Comparison of ENCODE assay signal across 1 cellular context in genomic region chr12:5262450-5262849, GRCh38.
TF ChIP-seq lines count a peak whose summit lies in the region.

No MANE protein-coding gene starts in this region.

TF ChIP-seq in HepG2, 621 proteins besides CTCF, POLR2A, EP300 and RAD21:
- TF ChIP-seq TFDP2 (CRISPR knock-in tag; IDR thresholded peaks at IDR 0.05) = no peak
- TF ChIP-seq ZNF224 (CRISPR knock-in tag; IDR thresholded peaks at IDR 0.05) = no peak
- TF ChIP-seq ZFP36L2 (CRISPR knock-in tag; IDR thresholded peaks at IDR 0.05) = no peak
- no peak for TF ChIP-seq SMARCC2 (IDR thresholded peaks at IDR 0.05)
- no peak for TF ChIP-seq ZFP36 (IDR thresholded peaks at IDR 0.05; ENCODE audit: borderline replicate concordance, low read depth, low read length, partially characterized antibody)
- no peak for TF ChIP-seq SMC3 (IDR thresholded peaks at IDR 0.05; ENCODE audit: low read length)
- no peak for TF ChIP-seq AHR (CRISPR knock-in tag; IDR thresholded peaks at IDR 0.05)
- TF ChIP-seq TBX2 (CRISPR knock-in tag; IDR thresholded peaks at IDR 0.05; ENCODE audit: borderline replicate concordance) = no peak
- no peak for TF ChIP-seq ZNF784 (CRISPR knock-in tag; IDR thresholded peaks at IDR 0.05; ENCODE audit: borderline replicate concordance)
